8 cellular contexts compared by ENCODE assay signal in the genomic region with DNA sequence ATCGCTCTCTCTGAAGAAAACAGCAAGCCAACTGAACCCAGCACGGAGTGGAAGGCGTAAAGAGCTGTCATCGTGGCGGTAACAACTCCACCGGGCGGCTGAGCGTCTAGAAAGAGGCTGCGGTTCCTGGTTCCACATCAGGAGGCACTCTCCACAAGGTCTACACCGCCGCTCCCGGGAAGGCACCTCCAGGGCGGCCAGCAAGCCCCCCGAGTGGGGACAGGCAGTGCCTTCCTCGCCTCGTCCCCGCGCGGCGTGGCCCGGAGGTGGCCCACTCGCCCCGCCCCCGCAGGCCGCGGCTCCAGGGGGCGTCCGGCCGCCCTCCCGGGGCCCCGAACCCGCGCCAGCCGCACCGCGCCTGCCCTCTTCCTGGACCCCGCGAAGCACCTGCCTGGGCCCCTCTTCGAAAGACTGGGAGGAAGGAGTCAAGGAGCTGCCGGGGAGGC. TPM values are rescaled to one million over a fixed set of nuclear protein-coding genes. Genes with fewer than 3 reads are reported as not detected.
A peak's percentile ranks its signal among the peaks of the same experiment; 100 is the strongest.
DNase-seq lines count a peak whose midpoint lies in the region; ATAC-seq and TF ChIP-seq lines count a peak whose summit lies in the region.

No MANE protein-coding gene starts in this region.

- POLR2A ChIA-PET in activated CD4-positive, alpha-beta memory T cell treated with anti-CD3 and anti-CD28 coated beads, Interleukin-2, amount 10 ng/mL, durations not matched to agents 7 days and 5 days (lab: Charles Lee), result interaction anchor here (0.7 to 3.4 kb wide), 15 partner anchors 10 to 1065 kb away, joined by 3 to 27 read pairs (median 5); a partner anchor contains a TSS

- TF ChIP-seq CTCF in GM13977 (IDR thresholded peaks at IDR 0.05; ENCODE audit: extremely low read depth, insufficient read depth, missing control alignments) (peak; percentile 6), epithelial cell of esophagus (IDR thresholded peaks at IDR 0.05; ENCODE audit: insufficient read depth, low read depth, low read length, missing control alignments) (peak; percentile 27)

- H3K4me1 ChIP-seq in HAP-1, result peaks cover 12% of the 10 kb centered on the region

- H3K27ac Mint-ChIP-seq in activated CD4-positive, alpha-beta memory T cell treated with anti-CD3 and anti-CD28 coated beads, Interleukin-2, amount 10 ng/mL, durations not matched to agents 7 days and 5 days, result peak overlapping the region; percentile 85
- H3K27ac Mint-ChIP-seq in stimulated activated naive B cell treated with anti-CD40 and anti-IgM and Interleukin-4, amounts not matched to agents 10 μg/mL and 1 μg/mL and 100 μg/mL, for 72 hours, result peak overlapping the region; percentile 96

- peaks cover 16% of the 10 kb centered on the region for H3K4me1 Mint-ChIP-seq in activated CD4-positive, alpha-beta memory T cell treated with anti-CD3 and anti-CD28 coated beads, Interleukin-2, amount 10 ng/mL, durations not matched to agents 7 days and 5 days
- peaks cover 7 to 17% of the 10 kb centered on the region in 2 donors for H3K4me1 Mint-ChIP-seq in stimulated activated naive B cell treated with anti-CD40 and anti-IgM and Interleukin-4, amounts not matched to agents 10 μg/mL and 1 μg/mL and 100 μg/mL, for 72 hours

- DNase-seq in GM13977 (ENCODE audit: low spot score), result peak; percentile 53
- DNase-seq in HAP-1 (ENCODE audit: low spot score in 2 of 2), result peak in 1 of 2 experiments; percentile 56
- DNase-seq in MG63, result peak; percentile 14
- peak; percentile 60 for DNase-seq in activated CD4-positive, alpha-beta memory T cell treated with anti-CD3 and anti-CD28 coated beads, Interleukin-2, amount 10 ng/mL, durations not matched to agents 7 days and 5 days
- peak; percentile 45 for DNase-seq in epithelial cell of esophagus (ENCODE audit: low read depth)
- peak; percentile 51 for DNase-seq in myocyte (ENCODE audit: low read depth)
- DNase-seq in stimulated activated naive B cell treated with anti-CD40 and anti-IgM and Interleukin-4, amounts not matched to agents 10 μg/mL and 1 μg/mL and 100 μg/mL, for 72 hours, result no peak
- DNase-seq in effector CD8-positive, alpha-beta T cell (lab: John Stamatoyannopoulos, UW), result no peak

- in situ Hi-C loops in GM13977 (cut with MboI; ENCODE audit: low pct_unique_long_range_greater_than_20kb, low sequenced_read_pairs, unreplicated experiment) (no loop called here), HAP-1 (cut with MboI; ENCODE audit: low sequenced_read_pairs) (no loop called here)

- H3K36me3 ChIP-seq in HAP-1 (replicated peaks) (no peaks in the 10 kb centered on the region; the same call in 1 of the 2 replicates), MG63 (no peaks in the 10 kb centered on the region)

- CTCF ChIA-PET in activated CD4-positive, alpha-beta memory T cell treated with anti-CD3 and anti-CD28 coated beads, Interleukin-2, amount 10 ng/mL, durations not matched to agents 7 days and 5 days (lab: Charles Lee), result interaction anchor here (0.8 to 4.8 kb wide), 8 partner anchors 10 to 297 kb away, joined by 3 to 23 read pairs (median 4); a partner anchor contains a TSS

- H3K9me3 Mint-ChIP-seq in activated CD4-positive, alpha-beta memory T cell treated with anti-CD3 and anti-CD28 coated beads, Interleukin-2, amount 10 ng/mL, durations not matched to agents 7 days and 5 days, result no peaks in the 10 kb centered on the region
- no peaks in the 10 kb centered on the region for H3K9me3 Mint-ChIP-seq in stimulated activated naive B cell treated with anti-CD40 and anti-IgM and Interleukin-4, amounts not matched to agents 10 μg/mL and 1 μg/mL and 100 μg/mL, for 72 hours

- H3K4me3 Mint-ChIP-seq in activated CD4-positive, alpha-beta memory T cell treated with anti-CD3 and anti-CD28 coated beads, Interleukin-2, amount 10 ng/mL, durations not matched to agents 7 days and 5 days, result peak overlapping the region; percentile 85
- peak overlapping the region; percentile 88 to 95 for H3K4me3 Mint-ChIP-seq in stimulated activated naive B cell treated with anti-CD40 and anti-IgM and Interleukin-4, amounts not matched to agents 10 μg/mL and 1 μg/mL and 100 μg/mL, for 72 hours

- peaks cover 3% of the 10 kb centered on the region for H3K27me3 Mint-ChIP-seq in activated CD4-positive, alpha-beta memory T cell treated with anti-CD3 and anti-CD28 coated beads, Interleukin-2, amount 10 ng/mL, durations not matched to agents 7 days and 5 days
- H3K27me3 Mint-ChIP-seq in stimulated activated naive B cell treated with anti-CD40 and anti-IgM and Interleukin-4, amounts not matched to agents 10 μg/mL and 1 μg/mL and 100 μg/mL, for 72 hours, result no peaks in the 10 kb centered on the region

- H3K36me3 Mint-ChIP-seq in activated CD4-positive, alpha-beta memory T cell treated with anti-CD3 and anti-CD28 coated beads, Interleukin-2, amount 10 ng/mL, durations not matched to agents 7 days and 5 days (ENCODE audit: low read depth), result no peaks in the 10 kb centered on the region
- peaks cover 0 to 6% of the 10 kb centered on the region in 2 donors for H3K36me3 Mint-ChIP-seq in stimulated activated naive B cell treated with anti-CD40 and anti-IgM and Interleukin-4, amounts not matched to agents 10 μg/mL and 1 μg/mL and 100 μg/mL, for 72 hours

- H3K4me3 ChIP-seq in HAP-1 (peak overlapping the region; percentile 89), MG63 (peak overlapping the region; percentile 86), epithelial cell of esophagus (ENCODE audit: low read length) (peak overlapping the region; percentile 97)

- H3K9me3 ChIP-seq in HAP-1, result no peaks in the 10 kb centered on the region
- no peaks in the 10 kb centered on the region for H3K9me3 ChIP-seq in MG63

- H3K27me3 ChIP-seq in HAP-1 (ENCODE audit: low read depth) (no peaks in the 10 kb centered on the region), MG63 (no peaks in the 10 kb centered on the region)

- ATAC-seq in stimulated activated naive B cell treated with anti-CD40 and anti-IgM and Interleukin-4, amounts not matched to agents 10 μg/mL and 1 μg/mL and 100 μg/mL, for 72 hours (replicated peaks), result peak; percentile 47 to 53

RNA-seq across cellular contexts. Expression of a gene that starts 0.7 kb away (rescaled TPM):
- total RNA-seq in MG63 (2014; rRNA removed; shearing (Covaris generic); ENCODE audit: low replicate concordance), result 4.5 and 10.7 TPM in 2 replicates
- 1 to 10 TPM; 9.1 to 9.8 TPM for total RNA-seq in activated CD4-positive, alpha-beta memory T cell treated with anti-CD3 and anti-CD28 coated beads, Interleukin-2, amount 10 ng/mL, durations not matched to agents 7 days and 5 days
- 8.4 and 10.1 TPM in 2 replicates for total RNA-seq in myocyte
- polyA plus RNA-seq in myocyte (2012), result 4.1 TPM

Comparison
In these comparisons a context has a peak if more than half of its experiments do, and no peak if none do; other contexts are left out.
1. DNase-seq: peak in GM13977 (single experiment), MG63 (single experiment), activated CD4-positive, alpha-beta memory T cell treated with anti-CD3 and anti-CD28 coated beads, Interleukin-2, amount 10 ng/mL, durations not matched to agents 7 days and 5 days (single experiment), epithelial cell of esophagus (single experiment) and myocyte (single experiment); none in stimulated activated naive B cell treated with anti-CD40 and anti-IgM and Interleukin-4, amounts not matched to agents 10 μg/mL and 1 μg/mL and 100 μg/mL, for 72 hours (single experiment) and effector CD8-positive, alpha-beta T cell (single experiment).
2. Peak in every context shown above with its lines, with median percentiles within 50 percentile points of each other: H3K4me3 ChIP-seq.